Comparison of ENCODE assay signal across 8 cellular contexts in the genomic region with DNA sequence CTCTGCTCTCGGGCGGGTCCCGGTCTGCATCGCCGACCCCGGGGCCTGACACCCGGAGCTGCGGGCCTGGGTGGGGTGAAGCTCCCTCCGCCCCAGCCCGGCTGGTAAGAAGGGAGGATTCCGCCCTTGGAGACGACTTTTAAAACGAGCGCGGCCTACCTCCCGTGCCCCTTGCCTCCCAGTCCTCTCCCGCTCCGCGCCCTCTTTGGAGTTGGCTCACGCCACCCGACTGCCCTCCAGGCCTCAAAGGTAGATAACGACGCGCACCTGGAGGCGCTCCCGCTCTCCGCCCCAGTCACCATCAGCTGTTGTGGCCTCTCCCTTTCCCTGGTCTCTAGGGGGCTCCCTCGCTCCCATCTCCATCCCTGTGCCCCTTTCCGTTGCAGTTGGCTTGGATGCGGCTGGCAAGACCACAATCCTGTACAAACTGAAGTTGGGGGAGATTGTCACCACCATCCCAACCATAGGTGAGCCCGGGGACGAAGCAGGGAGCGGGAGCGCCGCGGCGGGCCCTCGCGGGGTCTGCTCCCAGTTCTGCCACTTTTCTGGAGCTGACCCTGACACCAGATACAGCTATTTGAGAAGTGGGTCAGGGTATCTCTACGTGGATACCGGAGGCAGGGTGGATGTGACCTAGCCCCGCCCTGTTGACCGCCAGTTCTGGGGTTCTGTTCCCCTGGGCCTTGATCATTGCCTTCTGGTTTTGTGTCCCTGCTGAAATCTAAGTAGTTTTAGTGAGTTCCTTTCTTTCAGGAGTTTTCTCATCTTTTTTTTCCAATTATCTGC. TPM values are rescaled to one million over a fixed set of nuclear protein-coding genes. Genes with fewer than 3 reads are reported as not detected.
DNase-seq lines count a peak whose midpoint lies in the region; ATAC-seq and TF ChIP-seq lines count a peak whose summit lies in the region.

No MANE protein-coding gene starts in this region.

- H3F3A ChIP-seq in neural progenitor cell (ENCODE audit: low read depth) = peaks cover 10% of the 10 kb centered on the region

- DNase-seq in NCI-H526 (lab: John Stamatoyannopoulos, UW) (peak; percentile 66 to 85), globus pallidus (ENCODE audit: low spot score) (peak; percentile 59), neural progenitor cell (ENCODE audit: low spot score) (peak; percentile 84)
- DNase-seq in activated naive CD4-positive, alpha-beta T cell treated with anti-CD3 and anti-CD28 coated beads, Interleukin-2, amount 50 U/mL, for 16 hours = peak; percentile 31

- H3K27ac ChIP-seq in C4-2B (peak overlapping the region; percentile 95), neural progenitor cell (peak overlapping the region; percentile 14)

- H3K36me3 ChIP-seq in neural progenitor cell = no peaks in the 10 kb centered on the region

- H3K79me2 ChIP-seq in neural progenitor cell (ENCODE audit: low read depth) = peaks cover 27% of the 10 kb centered on the region

- H3K4me1 Mint-ChIP-seq in neural progenitor cell = peaks cover 22% of the 10 kb centered on the region

- peaks cover 18% of the 10 kb centered on the region for H3K36me3 Mint-ChIP-seq in neural progenitor cell

- peak overlapping the region; percentile 96 for H3K4me3 Mint-ChIP-seq in neural progenitor cell

- H2AFZ ChIP-seq in neural progenitor cell (replicated peaks) = peak overlapping the region; percentile 97

- peaks cover 19% of the 10 kb centered on the region for H4K20me1 ChIP-seq in neural progenitor cell (ENCODE audit: low read depth)

- ATAC-seq in GM19025 (IDR thresholded peaks at IDR 0.05; ENCODE audit: low read depth, unreplicated experiment) (peak; percentile 9), HG03175 (IDR thresholded peaks at IDR 0.05; ENCODE audit: unreplicated experiment) (peak; percentile 17), GM18873 (IDR thresholded peaks at IDR 0.05; ENCODE audit: low FRiP score, unreplicated experiment) (no peak)

- peaks cover 19% of the 10 kb centered on the region for H3K27me3 ChIP-seq in neural progenitor cell

- peaks cover 3% of the 10 kb centered on the region for H3K27me3 Mint-ChIP-seq in neural progenitor cell (ENCODE audit: insufficient read depth, low read depth)

- no peaks in the 10 kb centered on the region for H3K9me3 ChIP-seq in neural progenitor cell (ENCODE audit: low read depth)

- H3K9ac ChIP-seq in neural progenitor cell = peak overlapping the region; percentile 80

- peak overlapping the region; percentile 91 for H3K4me2 ChIP-seq in neural progenitor cell

- peak; percentile 79 for TF ChIP-seq CTCF in C4-2B (conservative IDR thresholded peaks at IDR 0.05)
- TF ChIP-seq CTCF in neural progenitor cell (IDR thresholded peaks at IDR 0.05) = peak; percentile 70

- H3K4me3 ChIP-seq in neural progenitor cell = peak overlapping the region; percentile 98

- H3K9me3 Mint-ChIP-seq in neural progenitor cell = no peaks in the 10 kb centered on the region

- H3K27ac Mint-ChIP-seq in neural progenitor cell = peak overlapping the region; percentile 76

- H3K4me1 ChIP-seq in neural progenitor cell = peaks cover 5% of the 10 kb centered on the region

RNA-seq across cellular contexts. Expression of gene ARF5, which starts 0.7 kb away (rescaled TPM):
- total RNA-seq in neural progenitor cell (ENCODE audit: low replicate concordance) = 229 and 266 TPM in 2 replicates

RNA-seq across cellular contexts. Expression of gene GCC1, which starts 3.5 kb away (rescaled TPM):
- 7.1 and 13.5 TPM in 2 replicates for total RNA-seq in neural progenitor cell (ENCODE audit: low replicate concordance)

RNA-seq across cellular contexts. Expression of gene FSCN3, which starts 4.6 kb away (rescaled TPM):
- 1.1 and 2.2 TPM in 2 replicates for total RNA-seq in neural progenitor cell (ENCODE audit: low replicate concordance)

RNA-seq across cellular contexts. Expression of gene PAX4, which starts 29.1 kb away (rescaled TPM):
- total RNA-seq in neural progenitor cell (ENCODE audit: low replicate concordance) = not detected in 2 replicates

Comparison
In these comparisons a context has a peak if more than half of its experiments do, and no peak if none do; other contexts are left out.
1. DNase-seq: peak in every context shown above with its lines; median percentile 84 in neural progenitor cell; 76 in NCI-H526; 59 in globus pallidus; 31 in activated naive CD4-positive, alpha-beta T cell treated with anti-CD3 and anti-CD28 coated beads, Interleukin-2, amount 50 U/mL, for 16 hours.